In the genomic region with DNA sequence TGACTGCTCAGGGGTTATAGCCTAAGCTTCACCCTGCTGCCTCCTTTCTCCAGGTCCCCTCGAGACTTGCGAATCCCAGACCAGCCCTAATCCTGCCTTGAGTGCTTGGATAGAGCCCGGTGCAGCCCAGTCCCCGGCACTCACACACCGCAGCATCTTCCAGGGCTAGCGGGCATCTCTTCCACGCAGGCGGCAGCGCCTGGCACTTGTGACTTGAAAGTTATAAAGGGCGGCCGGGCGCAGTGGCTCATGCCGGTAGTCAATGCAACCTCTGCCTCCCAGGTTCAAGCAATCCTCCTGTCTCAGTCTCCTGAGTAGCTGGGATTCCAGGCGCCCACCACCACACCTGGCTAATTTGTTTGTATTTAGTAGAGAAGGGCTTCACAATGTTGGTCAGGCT, we compare ENCODE assay signal across 24 cellular contexts. TPM values are rescaled to one million over a fixed set of nuclear protein-coding genes. Genes with fewer than 3 reads are reported as not detected.
DNase-seq lines count a peak whose midpoint lies in the region; ATAC-seq and TF ChIP-seq lines count a peak whose summit lies in the region.
"Had no signal": no experiment of that assay in that cellular context is flagged by ENCODE, and none has a peak within 500 bp of the region (broad histone marks: within the 10 kb centered on the region; RNA-seq: fewer than 3 reads in every experiment).

No MANE protein-coding gene starts in this region.

- intact Hi-C loops in activated CD4-positive, alpha-beta T cell treated with anti-CD3 and anti-CD28 coated beads for 36 hours (cut with DNase I, micrococcal nuclease) = no loop called here
- intact Hi-C loops in Caco-2 (cut with micrococcal nuclease; ENCODE audit: unreplicated experiment) = no loop called here

- peaks cover 18% of the 10 kb centered on the region for H3K79me2 ChIP-seq in osteoblast (ENCODE audit: insufficient read depth, low read length)

- no peak overlapping the region for H3K4me2 ChIP-seq in osteoblast (ENCODE audit: insufficient read depth, low read length)

- CTCF ChIA-PET in activated CD4-positive, alpha-beta T cell treated with anti-CD3 and anti-CD28 coated beads for 36 hours (lab: Charles Lee) = interaction anchor here (1.3 kb wide), 1 partner anchor 287 kb away, joined by 4 read pairs; no protein-coding TSS in a partner anchor
- CTCF ChIA-PET in Caco-2 (lab: Charles Lee) = no interaction called here

- H3K4me3 ChIP-seq in Caco-2 (ENCODE audit: low read depth, low read length) = no peak overlapping the region
- H3K4me3 ChIP-seq in osteoblast (ENCODE audit: insufficient read depth, low read length) = no peak overlapping the region
- H3K4me3 ChIP-seq: colonic mucosa, SJCRH30, upper lobe of left lung had no signal

- no peak for DNase-seq in activated CD4-positive, alpha-beta T cell treated with anti-CD3 and anti-CD28 coated beads for 36 hours
- DNase-seq in activated CD4-positive, alpha-beta T cell treated with anti-CD3 and anti-CD28 coated beads, Interleukin-2, amount 50 U/mL, for 4 hours = no peak
- DNase-seq in Caco-2 = no peak
- no peak for DNase-seq in NK-92 (lab: John Stamatoyannopoulos, UW; ENCODE audit: unreplicated experiment)
- no peak for DNase-seq in osteoblast (ENCODE audit: insufficient read length, low spot score, missing footprints)
- DNase-seq: activated CD8-positive, alpha-beta memory T cell treated with anti-CD3 and anti-CD28 coated beads, Interleukin-2, amount 50 U/mL, for 4 hours; BE2C; colonic mucosa; glutamatergic neuron; Karpas-422; left colon; NCI-H1930; NCI-H446; SJCRH30; spleen; stimulated activated CD4-positive, alpha-beta T cell treated with anti-CD3 and anti-CD28 coated beads, Interleukin-4, amount 100 ng/mL, for 4 hours had no signal

- TF ChIP-seq CTCF in Caco-2 (IDR thresholded peaks at IDR 0.05; ENCODE audit: insufficient read depth in 1 of 2, low read depth in 1 of 2, low read length in 1 of 2, severe bottlenecking in 1 of 2, unreplicated experiment in 1 of 2) (no peak), nephron (IDR thresholded peaks at IDR 0.05; ENCODE audit: unreplicated experiment in 3 of 3) (no peak), osteoblast (IDR thresholded peaks at IDR 0.05; ENCODE audit: extremely low read depth, low read depth, low read length) (no peak)

- H3K9me3 ChIP-seq in Caco-2 (no peaks in the 10 kb centered on the region), osteoblast (ENCODE audit: low read depth, low read length) (no peaks in the 10 kb centered on the region)
- H3K9me3 ChIP-seq: BE2C, colonic mucosa, SJCRH30, spleen, upper lobe of left lung had no signal

- H3K27me3 ChIP-seq in Caco-2 (replicated peaks; ENCODE audit: control insufficient read depth, insufficient read depth, low read length) (no peaks in the 10 kb centered on the region), osteoblast (ENCODE audit: insufficient read depth, low read length) (no peaks in the 10 kb centered on the region)
- H3K27me3 ChIP-seq: BE2C, colonic mucosa, SJCRH30, spleen, upper lobe of left lung had no signal

- ATAC-seq in activated CD4-positive, alpha-beta T cell treated with anti-CD3 and anti-CD28 coated beads for 36 hours = no peak
- no peak for ATAC-seq in GM18505 (IDR thresholded peaks at IDR 0.05; ENCODE audit: unreplicated experiment)
- ATAC-seq: activated CD4-positive, CD25-positive, alpha-beta regulatory T cell treated with anti-CD3 and anti-CD28 coated beads, Interleukin-2, amount 50 U/mL, for 24 hours; left colon had no signal

- H3K4me1 ChIP-seq in Caco-2 (peaks cover 23% of the 10 kb centered on the region), osteoblast (ENCODE audit: insufficient read depth, low read length) (peaks cover 11% of the 10 kb centered on the region)
- H3K4me1 ChIP-seq: BE2C, colonic mucosa had no signal

- TF ChIP-seq POLR2A in GM18505 (IDR thresholded peaks at IDR 0.05; ENCODE audit: borderline replicate concordance, extremely low read depth, insufficient read depth, insufficient read length) = no peak

- H4K20me1 ChIP-seq in osteoblast (ENCODE audit: insufficient read depth, low read length) = peaks cover 5% of the 10 kb centered on the region

- POLR2A ChIA-PET in activated CD4-positive, alpha-beta T cell treated with anti-CD3 and anti-CD28 coated beads for 36 hours (lab: Charles Lee) = no interaction called here
- POLR2A ChIA-PET in Caco-2 (lab: Charles Lee) = no interaction called here

- H3K36me3 Mint-ChIP-seq in activated CD4-positive, alpha-beta T cell treated with anti-CD3 and anti-CD28 coated beads for 36 hours (ENCODE audit: low read depth) = peaks cover 11% of the 10 kb centered on the region
- H3K36me3 Mint-ChIP-seq in Caco-2 (ENCODE audit: insufficient read depth, unreplicated experiment) (peaks cover 61% of the 10 kb centered on the region), nephron (ENCODE audit: low read depth) (peaks cover 14% of the 10 kb centered on the region)
- no peaks in the 10 kb centered on the region for H3K36me3 Mint-ChIP-seq in activated naive CD8-positive, alpha-beta T cell

- peaks cover 14% of the 10 kb centered on the region for H3K4me1 Mint-ChIP-seq in activated CD4-positive, alpha-beta T cell treated with anti-CD3 and anti-CD28 coated beads for 36 hours
- H3K4me1 Mint-ChIP-seq in Caco-2 (ENCODE audit: low read depth, unreplicated experiment) (no peaks in the 10 kb centered on the region), nephron (peaks cover 10% of the 10 kb centered on the region)
- H3K4me1 Mint-ChIP-seq in activated naive CD8-positive, alpha-beta T cell (ENCODE audit: low read depth) = peaks cover 10% of the 10 kb centered on the region

- H2AFZ ChIP-seq in osteoblast (ENCODE audit: low read length) = no peak overlapping the region

- no TSS peak for BruUV-seq in Caco-2 (replicated peaks; lab: Mats Ljungman, UMichigan)

- H3K36me3 ChIP-seq in Caco-2 (ENCODE audit: control insufficient read depth, insufficient read depth, low read length) (peaks cover 3% of the 10 kb centered on the region), osteoblast (ENCODE audit: insufficient read depth, low read length) (peaks cover 23% of the 10 kb centered on the region)
- H3K36me3 ChIP-seq: colonic mucosa had no signal

- no peaks in the 10 kb centered on the region for H3K9me3 Mint-ChIP-seq in activated CD4-positive, alpha-beta T cell treated with anti-CD3 and anti-CD28 coated beads for 36 hours (ENCODE audit: low read depth)
- H3K9me3 Mint-ChIP-seq in Caco-2 (ENCODE audit: unreplicated experiment) = no peaks in the 10 kb centered on the region
- H3K9me3 Mint-ChIP-seq in activated naive CD8-positive, alpha-beta T cell (ENCODE audit: low read depth) = no peaks in the 10 kb centered on the region
- no peaks in the 10 kb centered on the region for H3K9me3 Mint-ChIP-seq in nephron

- no peak overlapping the region for H3K27ac Mint-ChIP-seq in activated CD4-positive, alpha-beta T cell treated with anti-CD3 and anti-CD28 coated beads for 36 hours
- H3K27ac Mint-ChIP-seq in Caco-2 (ENCODE audit: unreplicated experiment) = peak overlapping the region; percentile 96
- H3K27ac Mint-ChIP-seq in activated naive CD8-positive, alpha-beta T cell = no peak overlapping the region
- no peak overlapping the region for H3K27ac Mint-ChIP-seq in nephron

- no peaks in the 10 kb centered on the region for H3K27me3 Mint-ChIP-seq in activated CD4-positive, alpha-beta T cell treated with anti-CD3 and anti-CD28 coated beads for 36 hours
- H3K27me3 Mint-ChIP-seq in Caco-2 (ENCODE audit: insufficient read depth, unreplicated experiment) = no peaks in the 10 kb centered on the region
- H3K27me3 Mint-ChIP-seq in activated naive CD8-positive, alpha-beta T cell = no peaks in the 10 kb centered on the region
- no peaks in the 10 kb centered on the region for H3K27me3 Mint-ChIP-seq in nephron (ENCODE audit: low read depth)

- peak overlapping the region; percentile 91 for H3K4me3 Mint-ChIP-seq in activated CD4-positive, alpha-beta T cell treated with anti-CD3 and anti-CD28 coated beads for 36 hours
- H3K4me3 Mint-ChIP-seq in Caco-2 (ENCODE audit: unreplicated experiment) (peak overlapping the region; percentile 8), nephron (peak overlapping the region; percentile 96 to 97 (median 96))
- H3K4me3 Mint-ChIP-seq in activated naive CD8-positive, alpha-beta T cell = peak overlapping the region; percentile 91

- no peak overlapping the region for H3K27ac ChIP-seq in osteoblast (ENCODE audit: low read depth, low read length)
- H3K27ac ChIP-seq: colonic mucosa, SJCRH30, spleen, upper lobe of left lung had no signal

RNA-seq across cellular contexts. Expression of gene WDR18, which starts 1.9 kb away (rescaled TPM):
- total RNA-seq in activated CD4-positive, alpha-beta T cell treated with anti-CD3 and anti-CD28 coated beads for 36 hours = 10 to 100 TPM; 71.6 to 87.8 TPM
- total RNA-seq in Caco-2 (2022) (89.5 and 96.8 TPM in 2 replicates), osteoblast (45.6 and 46.6 TPM in 2 replicates)

RNA-seq across cellular contexts. Expression of gene GRIN3B, which starts 14.1 kb away (rescaled TPM):
- under 1 TPM in 1 of 2 experiments, not detected in 1; 0.09 TPM for total RNA-seq in activated CD4-positive, alpha-beta T cell treated with anti-CD3 and anti-CD28 coated beads for 36 hours
- 0.41 and 0.49 TPM in 2 replicates for total RNA-seq in Caco-2 (2022)
- total RNA-seq in osteoblast = not detected in 2 replicates
- total RNA-seq: A172, colonic mucosa, HT1080, left colon, SJCRH30 had no signal

RNA-seq across cellular contexts. Expression of gene TMEM259, which starts 34.8 kb away (rescaled TPM):
- total RNA-seq in activated CD4-positive, alpha-beta T cell treated with anti-CD3 and anti-CD28 coated beads for 36 hours = 100 to 1,000 TPM; 106 to 128 TPM
- total RNA-seq in Caco-2 (2022) (148 and 154 TPM in 2 replicates), osteoblast (74.0 and 84.0 TPM in 2 replicates)

RNA-seq across cellular contexts. Expression of gene RNU6-2, which starts 35.2 kb away (rescaled TPM):
- total RNA-seq in activated CD4-positive, alpha-beta T cell treated with anti-CD3 and anti-CD28 coated beads for 36 hours = not detected
- total RNA-seq in Caco-2 (2022) (not detected in 2 replicates), osteoblast (not detected in 2 replicates)
- total RNA-seq: A172, colonic mucosa, HT1080, left colon, omental fat pad, SJCRH30, spleen, upper lobe of left lung had no signal

RNA-seq across cellular contexts. Expression of gene CNN2, which starts 40.3 kb away (rescaled TPM):
- 100 to 1,000 TPM; 108 to 130 TPM for total RNA-seq in activated CD4-positive, alpha-beta T cell treated with anti-CD3 and anti-CD28 coated beads for 36 hours
- total RNA-seq in Caco-2 (2022) (194 and 221 TPM in 2 replicates), osteoblast (537 and 594 TPM in 2 replicates)

Comparison
In these comparisons a context has a peak if more than half of its experiments do, and no peak if none do; other contexts are left out.
1. H3K4me3 Mint-ChIP-seq: peak in every context shown above with its lines; median percentile 96 in nephron; 91 in activated CD4-positive, alpha-beta T cell treated with anti-CD3 and anti-CD28 coated beads for 36 hours; 91 in activated naive CD8-positive, alpha-beta T cell; 8 in Caco-2.